ENCODE assay signal across 1 cellular context in genomic region chr17:78307887-78308633, GRCh38.
TF ChIP-seq lines count a peak whose summit lies in the region.

No MANE protein-coding gene starts in this region.

TF ChIP-seq in HepG2, 621 proteins besides CTCF, POLR2A, EP300 and RAD21 (continued from another document):
- TF ChIP-seq POLR2G (IDR thresholded peaks at IDR 0.05; ENCODE audit: low read depth, low read length): no peak
- no peak for TF ChIP-seq ZNF83 (CRISPR knock-in tag; IDR thresholded peaks at IDR 0.05; ENCODE audit: borderline replicate concordance)
- TF ChIP-seq IRF2 (CRISPR knock-in tag; IDR thresholded peaks at IDR 0.05): 0 out of 2 replicates have a peak, but pooled peaks have one; percentile 25
- TF ChIP-seq HDAC2 (CRISPR knock-in tag; IDR thresholded peaks at IDR 0.05): no peak
- peak; percentile 46; the same call in 1 of the 2 replicates for TF ChIP-seq ZNF800 (CRISPR knock-in tag; IDR thresholded peaks at IDR 0.05)
- no peak for TF ChIP-seq KLF9 (CRISPR knock-in tag; IDR thresholded peaks at IDR 0.05; ENCODE audit: low read depth)
- 0 out of 2 replicates have a peak, but pooled peaks have one; percentile 13 for TF ChIP-seq GATAD2A (CRISPR knock-in tag; IDR thresholded peaks at IDR 0.05)
- TF ChIP-seq ZNF331 (CRISPR knock-in tag; IDR thresholded peaks at IDR 0.05): peak; percentile 30; the same call in 1 of the 2 replicates
- no peak for TF ChIP-seq HMG20B (CRISPR knock-in tag; conservative IDR thresholded peaks at IDR 0.05)
- TF ChIP-seq ZNF572 (CRISPR knock-in tag; IDR thresholded peaks at IDR 0.05): no peak; the same call in 1 of the 2 replicates
- TF ChIP-seq UBTF (CRISPR knock-in tag; IDR thresholded peaks at IDR 0.05): peak; percentile 29; the same call in 1 of the 2 replicates
- TF ChIP-seq ZSCAN31 (CRISPR knock-in tag; IDR thresholded peaks at IDR 0.05; ENCODE audit: low read depth): no peak
- 0 out of 2 replicates have a peak, but pooled peaks have one; percentile 22 for TF ChIP-seq ARID5B (CRISPR knock-in tag; IDR thresholded peaks at IDR 0.05)
- TF ChIP-seq ZNF318 (CRISPR knock-in tag; IDR thresholded peaks at IDR 0.05): 0 out of 2 replicates have a peak, but pooled peaks have one; percentile 36
- TF ChIP-seq EED (CRISPR knock-in tag; IDR thresholded peaks at IDR 0.05): no peak
- TF ChIP-seq ZNF329 (CRISPR knock-in tag; IDR thresholded peaks at IDR 0.05; ENCODE audit: low read depth): peak; percentile 99
- no peak for TF ChIP-seq ZBTB49 (CRISPR knock-in tag; IDR thresholded peaks at IDR 0.05; ENCODE audit: borderline replicate concordance)
